ENCODE assay signal across 9 cellular contexts in the genomic region with DNA sequence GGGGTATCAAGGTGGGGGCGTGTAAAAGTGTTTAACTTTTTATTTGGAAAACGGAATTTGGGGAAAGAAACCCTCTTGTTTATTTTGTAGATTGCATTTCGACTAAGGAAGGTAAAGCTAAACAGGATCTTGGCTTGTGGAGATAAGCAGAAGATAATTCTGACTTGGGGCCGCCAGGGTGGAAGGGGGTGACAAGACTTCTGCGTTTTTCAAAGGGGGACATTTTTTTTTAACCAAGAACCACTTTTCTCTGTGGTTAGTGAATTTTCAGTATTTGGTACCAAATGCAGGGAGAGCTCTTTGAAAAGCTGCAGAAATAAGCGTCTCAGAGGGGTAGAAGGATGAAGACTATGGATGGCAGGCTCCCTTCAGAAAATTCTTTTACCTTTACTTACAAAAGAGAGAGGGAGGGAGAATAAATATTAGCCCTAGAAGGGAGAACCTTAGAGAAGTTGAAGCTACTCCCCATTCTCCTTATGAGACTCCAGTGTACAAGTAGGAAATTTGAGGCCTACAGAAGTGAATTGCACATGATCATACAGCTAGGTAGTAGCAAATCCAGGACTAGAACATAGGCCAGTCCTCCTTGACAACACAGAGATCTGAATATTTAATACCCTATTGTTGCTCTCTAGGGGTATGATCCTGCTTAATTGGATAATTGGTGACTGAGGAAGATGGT. TPM values are rescaled to one million over a fixed set of nuclear protein-coding genes. Genes with fewer than 3 reads are reported as not detected.
DNase-seq lines count a peak whose midpoint lies in the region; ATAC-seq, FAIRE-seq and TF ChIP-seq lines count a peak whose summit lies in the region.
"Had no signal": no experiment of that assay in that cellular context is flagged by ENCODE, and none has a peak within 500 bp of the region (broad histone marks: within the 10 kb centered on the region; RNA-seq: fewer than 3 reads in every experiment).

No MANE protein-coding gene starts in this region.

- peak overlapping the region; percentile 97 for H3K4me2 ChIP-seq in keratinocyte (ENCODE audit: control insufficient read depth, extremely low read depth, insufficient read depth, low read depth, low read length)

- dilution Hi-C loops in keratinocyte (cut with MboI; ENCODE audit: extremely low pct_ligation_motif_present, low sequenced_read_pairs): no loop called here

- H3K4me3 ChIP-seq in keratinocyte (ENCODE audit: control insufficient read depth in 2 of 3, extremely low read depth in 1 of 3, insufficient read depth in 2 of 3, low read depth in 1 of 3, low read length in 3 of 3) (peak overlapping the region; percentile 70 to 99 (median 92)), thymus (ENCODE audit: low read length) (peak overlapping the region; percentile 89)

- POLR2A ChIA-PET in activated CD4-positive, alpha-beta T cell treated with anti-CD3 and anti-CD28 coated beads for 36 hours (lab: Charles Lee): interaction anchor here (0.5 to 1.6 kb wide), 8 partner anchors 8 to 274 kb away, joined by 3 to 13 read pairs (median 3); a partner anchor contains a TSS

- H3K36me3 ChIP-seq in keratinocyte (ENCODE audit: control insufficient read depth in 2 of 2, extremely low read depth in 1 of 2, insufficient read depth in 2 of 2, low read length in 2 of 2) (peaks cover 9 to 13% of the 10 kb centered on the region in 2 experiments), thymus (ENCODE audit: control insufficient read depth, insufficient read depth) (peaks cover 18% of the 10 kb centered on the region)

- H3K9me3 Mint-ChIP-seq in activated CD4-positive, alpha-beta T cell treated with anti-CD3 and anti-CD28 coated beads for 36 hours (ENCODE audit: low read depth): peaks cover 3% of the 10 kb centered on the region
- no peaks in the 10 kb centered on the region for H3K9me3 Mint-ChIP-seq in activated T-helper 2 cell treated with anti-CD3 and anti-CD28 coated beads, Interferon-gamma antibody, Interleukin-2, Interleukin-4, amounts not matched to agents 10 μg/mL and 5 μg/mL and 100 μg/mL, durations not matched to agents 14 hours and 24 hours and 36 hours

- DNase-seq in activated CD4-positive, alpha-beta T cell treated with anti-CD3 and anti-CD28 coated beads for 36 hours: no peak
- no peak for DNase-seq in activated CD4-positive, alpha-beta T cell treated with anti-CD3 and anti-CD28 coated beads for 4 hours
- DNase-seq in activated T-helper 2 cell treated with anti-CD3 and anti-CD28 coated beads, Interferon-gamma antibody, Interleukin-2, Interleukin-4, amounts not matched to agents 10 μg/mL and 5 μg/mL and 100 μg/mL, durations not matched to agents 14 hours and 24 hours and 36 hours (ENCODE audit: low spot score): no peak
- DNase-seq in keratinocyte (ENCODE audit: low read depth, low spot score) (no peak), NCI-H2196 treated with DMSO at 0.1 percent for 48 hours (lab: John Stamatoyannopoulos, UW; ENCODE audit: unreplicated experiment) (no peak)

- CTCF ChIA-PET in activated CD4-positive, alpha-beta T cell treated with anti-CD3 and anti-CD28 coated beads for 36 hours (lab: Charles Lee): interaction anchor here (0.6 to 10.6 kb wide), 15 partner anchors 9 to 988 kb away, joined by 3 to 148 read pairs (median 3); a partner anchor contains a TSS

- no peaks in the 10 kb centered on the region for H3K27me3 Mint-ChIP-seq in activated CD4-positive, alpha-beta T cell treated with anti-CD3 and anti-CD28 coated beads for 36 hours
- no peaks in the 10 kb centered on the region for H3K27me3 Mint-ChIP-seq in activated T-helper 2 cell treated with anti-CD3 and anti-CD28 coated beads, Interferon-gamma antibody, Interleukin-2, Interleukin-4, amounts not matched to agents 10 μg/mL and 5 μg/mL and 100 μg/mL, durations not matched to agents 14 hours and 24 hours and 36 hours (ENCODE audit: low read depth)

- FAIRE-seq in keratinocyte (lab: Jason Lieb, UNC): no peak

- H3K36me3 Mint-ChIP-seq in activated CD4-positive, alpha-beta T cell treated with anti-CD3 and anti-CD28 coated beads for 36 hours (ENCODE audit: low read depth): peaks cover 22% of the 10 kb centered on the region
- peaks cover 45% of the 10 kb centered on the region for H3K36me3 Mint-ChIP-seq in activated T-helper 2 cell treated with anti-CD3 and anti-CD28 coated beads, Interferon-gamma antibody, Interleukin-2, Interleukin-4, amounts not matched to agents 10 μg/mL and 5 μg/mL and 100 μg/mL, durations not matched to agents 14 hours and 24 hours and 36 hours (ENCODE audit: low read depth)

- peaks cover 13% of the 10 kb centered on the region for H3K4me1 ChIP-seq in keratinocyte (ENCODE audit: control insufficient read depth, extremely low read depth, insufficient read depth, low read length)
- H3K4me1 ChIP-seq in thymus (ENCODE audit: control insufficient read depth, insufficient read depth, low read length): peaks cover 10% of the 10 kb centered on the region

- H4K20me1 ChIP-seq in keratinocyte (ENCODE audit: control insufficient read depth, extremely low read depth, insufficient read depth, low read length): no peaks in the 10 kb centered on the region

- peak overlapping the region; percentile 93 for H3K9ac ChIP-seq in keratinocyte (ENCODE audit: control insufficient read depth, extremely low read depth, insufficient read depth, low read length)

- peak overlapping the region; percentile 82 for H3K27ac ChIP-seq in keratinocyte (ENCODE audit: control insufficient read depth, insufficient read depth, low read length)
- H3K27ac ChIP-seq in thymus (ENCODE audit: low read depth): peak overlapping the region; percentile 81

- peak; percentile 8 for ATAC-seq in activated CD4-positive, alpha-beta T cell treated with anti-CD3 and anti-CD28 coated beads for 36 hours
- ATAC-seq in GM18867 (IDR thresholded peaks at IDR 0.05; ENCODE audit: unreplicated experiment) (no peak), HG02763 (IDR thresholded peaks at IDR 0.05; ENCODE audit: unreplicated experiment) (no peak)

- H3K27me3 ChIP-seq in keratinocyte (ENCODE audit: control insufficient read depth, extremely low read depth, insufficient read depth, low read length) (no peaks in the 10 kb centered on the region), thymus (ENCODE audit: control insufficient read depth, insufficient read depth) (no peaks in the 10 kb centered on the region)

- H3K9me3 ChIP-seq in keratinocyte (ENCODE audit: control insufficient read depth, low read depth, low read length): no peaks in the 10 kb centered on the region
- no peaks in the 10 kb centered on the region for H3K9me3 ChIP-seq in thymus (ENCODE audit: control insufficient read depth)

- intact Hi-C loops in activated CD4-positive, alpha-beta T cell treated with anti-CD3 and anti-CD28 coated beads for 36 hours (cut with DNase I, micrococcal nuclease): loop anchor here in 1 of 2 experiments (1.0 kb wide), 1 partner anchor 41 kb away; a partner anchor contains a TSS
- intact Hi-C loops in activated T-helper 2 cell treated with anti-CD3 and anti-CD28 coated beads, Interferon-gamma antibody, Interleukin-2, Interleukin-4, amounts not matched to agents 10 μg/mL and 5 μg/mL and 100 μg/mL, durations not matched to agents 14 hours and 24 hours and 36 hours (cut with micrococcal nuclease): no loop called here

- H3K4me1 Mint-ChIP-seq in activated CD4-positive, alpha-beta T cell treated with anti-CD3 and anti-CD28 coated beads for 36 hours: peaks cover 23% of the 10 kb centered on the region
- peaks cover 21% of the 10 kb centered on the region for H3K4me1 Mint-ChIP-seq in activated T-helper 2 cell treated with anti-CD3 and anti-CD28 coated beads, Interferon-gamma antibody, Interleukin-2, Interleukin-4, amounts not matched to agents 10 μg/mL and 5 μg/mL and 100 μg/mL, durations not matched to agents 14 hours and 24 hours and 36 hours (ENCODE audit: low read depth)

- H3K4me3 Mint-ChIP-seq in activated CD4-positive, alpha-beta T cell treated with anti-CD3 and anti-CD28 coated beads for 36 hours: peak overlapping the region; percentile 82
- H3K4me3 Mint-ChIP-seq in activated T-helper 2 cell treated with anti-CD3 and anti-CD28 coated beads, Interferon-gamma antibody, Interleukin-2, Interleukin-4, amounts not matched to agents 10 μg/mL and 5 μg/mL and 100 μg/mL, durations not matched to agents 14 hours and 24 hours and 36 hours (ENCODE audit: low read depth): peak overlapping the region; percentile 94

- peak overlapping the region; percentile 97 for H2AFZ ChIP-seq in keratinocyte (ENCODE audit: control insufficient read depth, low read length)

- H3K27ac Mint-ChIP-seq in activated CD4-positive, alpha-beta T cell treated with anti-CD3 and anti-CD28 coated beads for 36 hours: peak overlapping the region; percentile 98
- peak overlapping the region; percentile 91 for H3K27ac Mint-ChIP-seq in activated T-helper 2 cell treated with anti-CD3 and anti-CD28 coated beads, Interferon-gamma antibody, Interleukin-2, Interleukin-4, amounts not matched to agents 10 μg/mL and 5 μg/mL and 100 μg/mL, durations not matched to agents 14 hours and 24 hours and 36 hours

- no peaks in the 10 kb centered on the region for H3K9me1 ChIP-seq in keratinocyte (ENCODE audit: control insufficient read depth, extremely low read depth, insufficient read depth, low read length)

- no peak for TF ChIP-seq CTCF in keratinocyte (optimal IDR thresholded peaks at IDR 0.05 in 1 of 3, IDR thresholded peaks at IDR 0.05 in 1 of 3, conservative IDR thresholded peaks at IDR 0.05 in 1 of 3; ENCODE audit: extremely low read depth in 1 of 3, insufficient read depth in 2 of 3, low read length in 3 of 3)

- WGBS in thymus: 14% methylated on average over 6 of the region's 6 CpGs

- peaks cover 24% of the 10 kb centered on the region for H3K79me2 ChIP-seq in keratinocyte (ENCODE audit: control insufficient read depth, insufficient read depth, low read length)

RNA-seq across cellular contexts. Expression of a gene that starts 0.8 kb away (rescaled TPM):
- total RNA-seq in activated CD4-positive, alpha-beta T cell treated with anti-CD3 and anti-CD28 coated beads for 36 hours: 100 to 1,000 TPM; 115 to 136 TPM
- 173 and 175 TPM in 2 replicates for total RNA-seq in activated T-helper 2 cell treated with anti-CD3 and anti-CD28 coated beads, Interferon-gamma antibody, Interleukin-2, Interleukin-4, amounts not matched to agents 10 μg/mL and 5 μg/mL and 100 μg/mL, durations not matched to agents 14 hours and 24 hours and 36 hours
- polyA plus RNA-seq in keratinocyte: 56.0 to 104 TPM (median 82.0 TPM) in 3 replicates
- polyA plus RNA-seq in keratinocyte (2011; ENCODE audit: low read depth): 181 TPM
- 28.8 and 37.2 TPM in 2 replicates for polyA plus RNA-seq in keratinocyte (2011; cell fraction: cytosol; rRNA removed)
- 24.4 and 31.9 TPM in 2 replicates for polyA plus RNA-seq in keratinocyte (2011; cell fraction: nucleus; rRNA removed)
- polyA plus RNA-seq in keratinocyte (2012; ENCODE audit: low replicate concordance): 93.4 and 197 TPM in 2 replicates
- 8.2 to 15.9 TPM (median 12.9 TPM) in 3 replicates for polyA minus RNA-seq in keratinocyte
- 78.5 TPM for polyA minus RNA-seq in keratinocyte (2011; cell fraction: cytosol; rRNA and poly(A)+ RNA removed)
- polyA minus RNA-seq in keratinocyte (2011; cell fraction: nucleus; rRNA and poly(A)+ RNA removed): 5.8 and 9.2 TPM in 2 replicates
- polyA plus RNA-seq in thymus: 121 TPM

RNA-seq across cellular contexts. Expression of a gene that starts 5.9 kb away (rescaled TPM):
- total RNA-seq in activated CD4-positive, alpha-beta T cell treated with anti-CD3 and anti-CD28 coated beads for 36 hours: 1 to 10 TPM; 2.0 to 2.1 TPM
- total RNA-seq in activated T-helper 2 cell treated with anti-CD3 and anti-CD28 coated beads, Interferon-gamma antibody, Interleukin-2, Interleukin-4, amounts not matched to agents 10 μg/mL and 5 μg/mL and 100 μg/mL, durations not matched to agents 14 hours and 24 hours and 36 hours: 2.6 and 2.7 TPM in 2 replicates
- polyA plus RNA-seq in keratinocyte (185 to 355 TPM (median 246 TPM) in 3 replicates), thymus (69.5 TPM)
- polyA plus RNA-seq in keratinocyte (2011; ENCODE audit: low read depth): 38.1 TPM
- 52.3 and 79.2 TPM in 2 replicates for polyA plus RNA-seq in keratinocyte (2011; cell fraction: cytosol; rRNA removed)
- 794 and 868 TPM in 2 replicates for polyA plus RNA-seq in keratinocyte (2011; cell fraction: nucleus; rRNA removed)
- polyA plus RNA-seq in keratinocyte (2012; ENCODE audit: low replicate concordance): 99.7 and 290 TPM in 2 replicates
- polyA minus RNA-seq in keratinocyte: 235 to 587 TPM (median 267 TPM) in 3 replicates
- polyA minus RNA-seq in keratinocyte (2011; cell fraction: cytosol; rRNA and poly(A)+ RNA removed): 209 TPM
- 532 and 668 TPM in 2 replicates for polyA minus RNA-seq in keratinocyte (2011; cell fraction: nucleus; rRNA and poly(A)+ RNA removed)

RNA-seq across cellular contexts. Expression of a gene that starts 15.2 kb away (rescaled TPM):
- total RNA-seq in activated CD4-positive, alpha-beta T cell treated with anti-CD3 and anti-CD28 coated beads for 36 hours: under 1 TPM; 0.50 to 0.72 TPM
- total RNA-seq in activated T-helper 2 cell treated with anti-CD3 and anti-CD28 coated beads, Interferon-gamma antibody, Interleukin-2, Interleukin-4, amounts not matched to agents 10 μg/mL and 5 μg/mL and 100 μg/mL, durations not matched to agents 14 hours and 24 hours and 36 hours: 0.25 TPM in 1 of 2 replicates, not detected in the other
- polyA plus RNA-seq in keratinocyte: 0.20 to 0.65 TPM (median 0.33 TPM) in 3 replicates
- not detected for polyA plus RNA-seq in keratinocyte (2011; ENCODE audit: low read depth)
- 0.13 and 0.22 TPM in 2 replicates for polyA plus RNA-seq in keratinocyte (2011; cell fraction: cytosol; rRNA removed)
- 0.73 and 0.95 TPM in 2 replicates for polyA plus RNA-seq in keratinocyte (2011; cell fraction: nucleus; rRNA removed)
- 0.30 and 0.34 TPM in 2 replicates for polyA plus RNA-seq in keratinocyte (2012; ENCODE audit: low replicate concordance)
- polyA minus RNA-seq in keratinocyte: 0.29 to 0.36 TPM in 2 of 3 replicates, not detected in the other
- not detected for polyA minus RNA-seq in keratinocyte (2011; cell fraction: cytosol; rRNA and poly(A)+ RNA removed)
- polyA minus RNA-seq in keratinocyte (2011; cell fraction: nucleus; rRNA and poly(A)+ RNA removed): 0.32 TPM in 1 of 2 replicates, not detected in the other
- 16.7 TPM for polyA plus RNA-seq in thymus

RNA-seq across cellular contexts. Expression of a gene that starts 41.1 kb away (rescaled TPM):
- 10 to 100 TPM; 36.3 to 41.8 TPM for total RNA-seq in activated CD4-positive, alpha-beta T cell treated with anti-CD3 and anti-CD28 coated beads for 36 hours
- 38.9 and 40.5 TPM in 2 replicates for total RNA-seq in activated T-helper 2 cell treated with anti-CD3 and anti-CD28 coated beads, Interferon-gamma antibody, Interleukin-2, Interleukin-4, amounts not matched to agents 10 μg/mL and 5 μg/mL and 100 μg/mL, durations not matched to agents 14 hours and 24 hours and 36 hours
- polyA plus RNA-seq in keratinocyte: 36.7 to 79.4 TPM (median 62.5 TPM) in 3 replicates
- polyA plus RNA-seq in keratinocyte (2011; ENCODE audit: low read depth): 43.9 TPM
- polyA plus RNA-seq in keratinocyte (2011; cell fraction: cytosol; rRNA removed): 44.1 and 73.2 TPM in 2 replicates
- polyA plus RNA-seq in keratinocyte (2011; cell fraction: nucleus; rRNA removed): 131 and 159 TPM in 2 replicates
- polyA plus RNA-seq in keratinocyte (2012; ENCODE audit: low replicate concordance): 95.0 and 106 TPM in 2 replicates
- 110 to 463 TPM (median 142 TPM) in 3 replicates for polyA minus RNA-seq in keratinocyte
- polyA minus RNA-seq in keratinocyte (2011; cell fraction: cytosol; rRNA and poly(A)+ RNA removed): 143 TPM
- 194 and 209 TPM in 2 replicates for polyA minus RNA-seq in keratinocyte (2011; cell fraction: nucleus; rRNA and poly(A)+ RNA removed)
- 18.6 TPM for polyA plus RNA-seq in thymus

RNA-seq across cellular contexts. Expression of a gene that starts 52.6 kb away (rescaled TPM):
- total RNA-seq in activated CD4-positive, alpha-beta T cell treated with anti-CD3 and anti-CD28 coated beads for 36 hours: under 1 TPM; 0.33 to 0.48 TPM
- total RNA-seq in activated T-helper 2 cell treated with anti-CD3 and anti-CD28 coated beads, Interferon-gamma antibody, Interleukin-2, Interleukin-4, amounts not matched to agents 10 μg/mL and 5 μg/mL and 100 μg/mL, durations not matched to agents 14 hours and 24 hours and 36 hours: 0.28 and 0.30 TPM in 2 replicates
- polyA plus RNA-seq in keratinocyte (0.04 to 0.06 TPM (median 0.05 TPM) in 3 replicates), thymus (3.2 TPM)
- polyA plus RNA-seq in keratinocyte (2011; ENCODE audit: low read depth): not detected
- 0.06 TPM in 1 of 2 replicates, not detected in the other for polyA plus RNA-seq in keratinocyte (2011; cell fraction: cytosol; rRNA removed)
- polyA plus RNA-seq in keratinocyte (2011; cell fraction: nucleus; rRNA removed): 0.20 and 0.25 TPM in 2 replicates
- polyA plus RNA-seq in keratinocyte (2012; ENCODE audit: low replicate concordance): 0.87 TPM in 1 of 2 replicates, not detected in the other
- not detected in 3 replicates for polyA minus RNA-seq in keratinocyte
- polyA minus RNA-seq in keratinocyte (2011; cell fraction: cytosol; rRNA and poly(A)+ RNA removed): not detected
- 0.32 TPM in 1 of 2 replicates, not detected in the other for polyA minus RNA-seq in keratinocyte (2011; cell fraction: nucleus; rRNA and poly(A)+ RNA removed)
- total RNA-seq: SK-MEL-5 had no signal
